Comparison of ENCODE assay signal across 9 cellular contexts in genomic region chr3:84621823-84622222, GRCh38.
"Had no signal": no experiment of that assay in that cellular context is flagged by ENCODE, and none has a peak within 500 bp of the region (broad histone marks: within the 10 kb centered on the region; RNA-seq: fewer than 3 reads in every experiment).

No MANE protein-coding gene starts in this region.

- H3K4me3 ChIP-seq: GM23248, GM23338, HAP-1 had no signal

- H3K27ac ChIP-seq: GM23248 had no signal

- H3K27ac Mint-ChIP-seq: GM23338, H9, HFFc6 had no signal

- H3K4me1 ChIP-seq: HAP-1 had no signal

- H3K4me1 Mint-ChIP-seq: GM23338, H9 had no signal

- DNase-seq: GM23248, GOT3, H7, H9, HCEC 1CT, HFFc6 had no signal

- H3K4me3 Mint-ChIP-seq: GM23338, H9, HFFc6 had no signal

- ATAC-seq: GM23338, HCT116 had no signal

- H3K36me3 ChIP-seq: HAP-1 had no signal
